ENCODE assay signal across 1 cellular context in genomic region chr17:5077781-5078105, GRCh38.
TF ChIP-seq lines count a peak whose summit lies in the region.

No MANE protein-coding gene starts in this region.

TF ChIP-seq in GM23338, 12 proteins besides CTCF, POLR2A, EP300 and RAD21 (continued from another document):
- TF ChIP-seq ZNF462 (CRISPR knock-in tag; IDR thresholded peaks at IDR 0.05) (no peak), POLR2AphosphoS5 (IDR thresholded peaks at IDR 0.05; ENCODE audit: low read depth) (no peak), EZH2 (IDR thresholded peaks at IDR 0.05; ENCODE audit: low read depth, unreplicated experiment) (no peak)
